In the genomic region with DNA sequence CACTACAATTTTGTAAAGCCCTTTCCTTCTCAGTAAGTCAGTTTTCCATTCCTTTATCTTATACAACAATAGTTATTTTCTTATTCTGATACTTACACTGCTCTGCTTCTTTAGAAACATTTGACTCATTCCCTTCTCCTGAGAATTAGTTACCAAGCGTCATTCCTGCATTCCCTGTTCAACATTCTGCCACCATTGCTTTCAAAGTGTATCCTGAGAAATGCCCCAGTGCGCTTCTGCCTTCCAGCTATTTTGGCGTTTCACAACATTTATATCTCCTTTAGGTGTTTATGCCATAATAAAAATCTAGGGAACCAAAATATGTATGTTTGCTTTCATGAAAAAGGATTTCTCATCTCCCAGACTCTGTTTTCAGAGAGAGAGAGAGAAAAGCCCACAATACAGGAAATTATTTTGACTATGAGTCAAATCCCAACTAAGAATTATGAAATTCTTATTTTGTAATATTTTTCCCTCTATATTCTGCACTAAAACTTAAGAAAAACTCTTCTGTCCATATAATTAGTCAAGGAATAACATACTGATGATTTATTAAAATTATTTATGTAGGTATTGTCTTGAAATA, we compare ENCODE assay signal across 9 cellular contexts.
DNase-seq lines count a peak whose midpoint lies in the region; ATAC-seq and TF ChIP-seq lines count a peak whose summit lies in the region.
"Had no signal": no experiment of that assay in that cellular context is flagged by ENCODE, and none has a peak within 500 bp of the region (broad histone marks: within the 10 kb centered on the region; RNA-seq: fewer than 3 reads in every experiment).

No MANE protein-coding gene starts in this region.

- H3K36me3 Mint-ChIP-seq in MCF 10A (ENCODE audit: insufficient read depth, unreplicated experiment) (no peaks in the 10 kb centered on the region), endothelial cell (ENCODE audit: low read depth, unreplicated experiment) (no peaks in the 10 kb centered on the region)

- H3K4me3 ChIP-seq in breast epithelium (no peak overlapping the region), adipocyte (ENCODE audit: low read length) (peak overlapping the region; percentile 75), fibroblast of villous mesenchyme (ENCODE audit: low read depth, low read length) (no peak overlapping the region), subcutaneous abdominal adipose tissue (ENCODE audit: low read depth in 1 of 5, low read length in 5 of 5) (no peak overlapping the region)

- H3K27me3 ChIP-seq in breast epithelium (no peaks in the 10 kb centered on the region), adipocyte (replicated peaks; ENCODE audit: control insufficient read depth, insufficient read depth, low read length) (no peaks in the 10 kb centered on the region), subcutaneous abdominal adipose tissue (ENCODE audit: control insufficient read depth in 5 of 5, insufficient read depth in 4 of 5, low read length in 5 of 5) (no peaks in the 10 kb centered on the region)
- H3K27me3 ChIP-seq: ovary had no signal

- H3K9me3 ChIP-seq in breast epithelium, result no peaks in the 10 kb centered on the region
- no peaks in the 10 kb centered on the region for H3K9me3 ChIP-seq in adipocyte (ENCODE audit: control insufficient read depth, low read length)
- H3K9me3 ChIP-seq in subcutaneous abdominal adipose tissue (ENCODE audit: control insufficient read depth in 5 of 5, low read length in 5 of 5), result no peaks in the 10 kb centered on the region
- H3K9me3 ChIP-seq: ovary had no signal

- H3K27ac Mint-ChIP-seq in MCF 10A (ENCODE audit: low read depth, unreplicated experiment), result peak overlapping the region; percentile 82
- H3K27ac Mint-ChIP-seq in endothelial cell (ENCODE audit: unreplicated experiment), result no peak overlapping the region

- no peak for TF ChIP-seq POLR2A in breast epithelium (IDR thresholded peaks at IDR 0.05)

- no peak for ATAC-seq in GM21447 (IDR thresholded peaks at IDR 0.05; ENCODE audit: unreplicated experiment)

- intact Hi-C loops in MCF 10A (cut with micrococcal nuclease) (loop anchor here (1.0 to 2.0 kb wide), 7 partner anchors 14 to 883 kb away; no protein-coding TSS in a partner anchor), breast epithelium (cut with DNase I; ENCODE audit: low total_unique reads) (no loop called here)

- H3K27me3 Mint-ChIP-seq in MCF 10A (ENCODE audit: insufficient read depth, unreplicated experiment), result no peaks in the 10 kb centered on the region
- H3K27me3 Mint-ChIP-seq in endothelial cell (ENCODE audit: unreplicated experiment), result no peaks in the 10 kb centered on the region

- CTCF ChIA-PET in MCF 10A (lab: Yijun Ruan, JAX), result interaction anchor here (0.6 to 3.4 kb wide), 17 partner anchors 8 to 1134 kb away, joined by 3 to 41 read pairs (median 3); a partner anchor contains a TSS

- H3K4me1 Mint-ChIP-seq in MCF 10A (ENCODE audit: insufficient read depth, unreplicated experiment), result peaks cover 8% of the 10 kb centered on the region
- no peaks in the 10 kb centered on the region for H3K4me1 Mint-ChIP-seq in endothelial cell (ENCODE audit: unreplicated experiment)

- TF ChIP-seq CTCF in MCF 10A (IDR thresholded peaks at IDR 0.05; ENCODE audit: unreplicated experiment) (no peak), breast epithelium (IDR thresholded peaks at IDR 0.05) (no peak), fibroblast of villous mesenchyme (IDR thresholded peaks at IDR 0.05; ENCODE audit: insufficient read depth, low read depth, low read length) (no peak), endothelial cell (IDR thresholded peaks at IDR 0.05; ENCODE audit: unreplicated experiment) (no peak)

- DNase-seq in MCF 10A (ENCODE audit: unreplicated experiment) (peak; percentile 86), breast epithelium (ENCODE audit: low spot score in 2 of 2) (no peak), adipocyte (ENCODE audit: low read depth) (peak; percentile 68), fibroblast of villous mesenchyme (ENCODE audit: low read depth) (peak; percentile 60), endothelial cell (ENCODE audit: low spot score) (no peak), NCI-H1092 (lab: John Stamatoyannopoulos, UW) (no peak)

- POLR2A ChIA-PET in MCF 10A (lab: Yijun Ruan, JAX), result interaction anchor here (0.6 to 6.3 kb wide), 23 partner anchors 11 to 575 kb away, joined by 3 to 182 read pairs (median 5); a partner anchor contains a TSS

- H3K9me3 Mint-ChIP-seq in MCF 10A (ENCODE audit: unreplicated experiment) (no peaks in the 10 kb centered on the region), endothelial cell (ENCODE audit: unreplicated experiment) (no peaks in the 10 kb centered on the region)

- no peaks in the 10 kb centered on the region for H3K36me3 ChIP-seq in breast epithelium
- H3K36me3 ChIP-seq in adipocyte (ENCODE audit: control insufficient read depth, insufficient read depth, low read length, severe bottlenecking), result no peaks in the 10 kb centered on the region
- H3K36me3 ChIP-seq in subcutaneous abdominal adipose tissue (ENCODE audit: control insufficient read depth in 5 of 5, insufficient read depth in 5 of 5, low read length in 5 of 5), result no peaks in the 10 kb centered on the region
- H3K36me3 ChIP-seq: ovary had no signal

- peaks cover 0 to 8% of the 10 kb centered on the region in 2 donors for H3K4me1 ChIP-seq in breast epithelium
- H3K4me1 ChIP-seq in adipocyte (ENCODE audit: control insufficient read depth, insufficient read depth, low read length), result peaks cover 9% of the 10 kb centered on the region
- peaks cover 0 to 7% (median 4%) of the 10 kb centered on the region in 5 donors for H3K4me1 ChIP-seq in subcutaneous abdominal adipose tissue (ENCODE audit: control insufficient read depth in 5 of 5, insufficient read depth in 5 of 5, low read length in 5 of 5)

- H3K27ac ChIP-seq in breast epithelium (no peak overlapping the region), subcutaneous abdominal adipose tissue (ENCODE audit: low read depth, low read length) (peak overlapping the region; percentile 59)
- H3K27ac ChIP-seq: ovary had no signal

- H3K4me3 Mint-ChIP-seq in MCF 10A (ENCODE audit: unreplicated experiment), result peak overlapping the region; percentile 63
- H3K4me3 Mint-ChIP-seq in endothelial cell (ENCODE audit: unreplicated experiment), result no peak overlapping the region

- H3K9ac ChIP-seq in adipocyte (ENCODE audit: low read length) (peak overlapping the region; percentile 82), subcutaneous abdominal adipose tissue (ENCODE audit: low read length in 5 of 5) (peak overlapping the region in 1 of 5 donors; percentile 11)

- BruUV-seq in MCF 10A (replicated peaks; lab: Mats Ljungman, UMichigan), result no TSS peak

Comparison
In these comparisons a context has a peak if more than half of its experiments do, and no peak if none do; other contexts are left out.
1. DNase-seq: peak in MCF 10A (single experiment), adipocyte (single experiment) and fibroblast of villous mesenchyme (single experiment); none in breast epithelium (0 of 2), endothelial cell (single experiment) and NCI-H1092 (single experiment).